In the genomic region with DNA sequence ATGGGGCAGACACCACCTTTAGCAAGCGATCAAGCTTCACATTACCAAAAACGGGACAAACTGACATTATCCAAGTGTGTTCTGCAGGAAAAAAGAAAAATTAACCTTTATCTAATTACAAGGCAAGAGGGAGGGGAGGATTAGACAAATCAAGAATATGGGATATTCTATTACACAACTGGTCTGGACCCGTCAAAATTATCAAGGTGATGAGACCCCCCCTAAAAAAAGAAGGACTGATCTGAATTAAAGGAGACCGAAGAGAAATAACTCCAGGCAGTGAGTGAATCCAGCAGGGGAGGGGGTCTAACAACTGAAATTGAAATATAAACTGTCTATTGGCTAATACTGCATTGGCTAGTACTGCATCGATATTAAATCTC, we compare ENCODE assay signal across 1 cellular context.
TF ChIP-seq lines count a peak whose summit lies in the region.

No MANE protein-coding gene starts in this region.

TF ChIP-seq in IMR-90, 13 proteins besides CTCF, POLR2A, EP300 and RAD21 (continued from another document):
- TF ChIP-seq, protein P1, sequence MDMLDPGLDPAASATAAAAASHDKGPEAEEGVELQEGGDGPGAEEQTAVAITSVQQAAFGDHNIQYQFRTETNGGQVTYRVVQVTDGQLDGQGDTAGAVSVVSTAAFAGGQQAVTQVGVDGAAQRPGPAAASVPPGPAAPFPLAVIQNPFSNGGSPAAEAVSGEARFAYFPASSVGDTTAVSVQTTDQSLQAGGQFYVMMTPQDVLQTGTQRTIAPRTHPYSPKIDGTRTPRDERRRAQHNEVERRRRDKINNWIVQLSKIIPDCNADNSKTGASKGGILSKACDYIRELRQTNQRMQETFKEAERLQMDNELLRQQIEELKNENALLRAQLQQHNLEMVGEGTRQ (IDR thresholded peaks at IDR 0.05; ENCODE audit: low read depth, low read length): no peak
- TF ChIP-seq MXI1 (IDR thresholded peaks at IDR 0.05; ENCODE audit: borderline replicate concordance, low read depth, low read length): no peak
- TF ChIP-seq CEBPB (IDR thresholded peaks at IDR 0.05; ENCODE audit: low read depth, low read length): no peak
- no peak for TF ChIP-seq MAZ (IDR thresholded peaks at IDR 0.05; ENCODE audit: borderline replicate concordance, low read depth, low read length)
